Comparison of ENCODE assay signal across 9 cellular contexts in genomic region chr19:39969266-39969665, GRCh38. TPM values are rescaled to one million over a fixed set of nuclear protein-coding genes. Genes with fewer than 3 reads are reported as not detected.
A peak's percentile ranks its signal among the peaks of the same experiment; 100 is the strongest.
DNase-seq lines count a peak whose midpoint lies in the region; ATAC-seq and TF ChIP-seq lines count a peak whose summit lies in the region.
"Had no signal": no experiment of that assay in that cellular context is flagged by ENCODE, and none has a peak within 500 bp of the region (broad histone marks: within the 10 kb centered on the region; RNA-seq: fewer than 3 reads in every experiment).

No MANE protein-coding gene starts in this region.

- no peak for TF ChIP-seq CTCF in foreskin keratinocyte (conservative IDR thresholded peaks at IDR 0.05)

- peaks cover 59% of the 10 kb centered on the region for H3K36me3 Mint-ChIP-seq in activated T-cell treated with anti-CD3 and anti-CD28 coated beads, Interleukin-2, amount 50 U/mL, for 24 hours (ENCODE audit: low read depth)
- H3K36me3 Mint-ChIP-seq in activated T-cell treated with anti-CD3 and anti-CD28 coated beads, Interleukin-2, amount 50 U/mL, for 72 hours (ENCODE audit: insufficient read depth in 2 of 2) = peaks cover 10 to 13% of the 10 kb centered on the region in 2 donors

- no peak overlapping the region for H3K27ac ChIP-seq in foreskin keratinocyte
- peak overlapping the region; percentile 0 for H3K27ac ChIP-seq in temporal lobe (ENCODE audit: low read depth, low read length)

- H3K4me3 Mint-ChIP-seq in activated T-cell treated with anti-CD3 and anti-CD28 coated beads, Interleukin-2, amount 50 U/mL, for 24 hours = peak overlapping the region; percentile 99
- H3K4me3 Mint-ChIP-seq in activated T-cell treated with anti-CD3 and anti-CD28 coated beads, Interleukin-2, amount 50 U/mL, for 72 hours = peak overlapping the region; percentile 90 to 96

- H3K27me3 ChIP-seq in foreskin keratinocyte = no peaks in the 10 kb centered on the region

- no peak for ATAC-seq in activated T-cell treated with anti-CD3 and anti-CD28 coated beads, Interleukin-2, amount 50 U/mL, for 72 hours (replicated peaks in 1 of 2)
- ATAC-seq in foreskin keratinocyte (no peak), GM21786 (IDR thresholded peaks at IDR 0.05; ENCODE audit: unreplicated experiment) (no peak)

- peaks cover 11% of the 10 kb centered on the region for H3K4me1 ChIP-seq in foreskin keratinocyte

- H3K9me3 Mint-ChIP-seq in activated T-cell treated with anti-CD3 and anti-CD28 coated beads, Interleukin-2, amount 50 U/mL, for 24 hours = no peaks in the 10 kb centered on the region
- no peaks in the 10 kb centered on the region for H3K9me3 Mint-ChIP-seq in activated T-cell treated with anti-CD3 and anti-CD28 coated beads, Interleukin-2, amount 50 U/mL, for 72 hours

- no peaks in the 10 kb centered on the region for H3K27me3 Mint-ChIP-seq in activated T-cell treated with anti-CD3 and anti-CD28 coated beads, Interleukin-2, amount 50 U/mL, for 24 hours
- no peaks in the 10 kb centered on the region for H3K27me3 Mint-ChIP-seq in activated T-cell treated with anti-CD3 and anti-CD28 coated beads, Interleukin-2, amount 50 U/mL, for 72 hours (ENCODE audit: low read depth)

- peak overlapping the region; percentile 98 for H3K27ac Mint-ChIP-seq in activated T-cell treated with anti-CD3 and anti-CD28 coated beads, Interleukin-2, amount 50 U/mL, for 24 hours
- peak overlapping the region; percentile 100 for H3K27ac Mint-ChIP-seq in activated T-cell treated with anti-CD3 and anti-CD28 coated beads, Interleukin-2, amount 50 U/mL, for 72 hours

- peaks cover 53% of the 10 kb centered on the region for H3K4me1 Mint-ChIP-seq in activated T-cell treated with anti-CD3 and anti-CD28 coated beads, Interleukin-2, amount 50 U/mL, for 24 hours (ENCODE audit: low read depth)
- H3K4me1 Mint-ChIP-seq in activated T-cell treated with anti-CD3 and anti-CD28 coated beads, Interleukin-2, amount 50 U/mL, for 72 hours (ENCODE audit: low read depth) = peaks cover 59% of the 10 kb centered on the region

- no peak for DNase-seq in activated T-cell treated with anti-CD3 and anti-CD28 coated beads, Interleukin-2, amount 50 U/mL, for 24 hours
- no peak for DNase-seq in activated T-cell treated with anti-CD3 and anti-CD28 coated beads for 4 hours
- DNase-seq in activated T-cell treated with anti-CD3 and anti-CD28 coated beads, Interleukin-2, amount 50 U/mL, for 72 hours = no peak
- DNase-seq in foreskin keratinocyte = peak; percentile 46 to 73
- DNase-seq in EL = no peak
- DNase-seq in inferior parietal cortex (ENCODE audit: extremely low spot score) = no peak
- DNase-seq: occipital lobe had no signal

RNA-seq across cellular contexts. Expression of gene PSMC4, which starts 1.7 kb away (rescaled TPM):
- 100 to 1,000 TPM; 101 to 114 TPM for total RNA-seq in activated T-cell treated with anti-CD3 and anti-CD28 coated beads, Interleukin-2, amount 50 U/mL, for 72 hours
- 118 TPM in 2 replicates for total RNA-seq in foreskin keratinocyte
- polyA plus RNA-seq in foreskin keratinocyte = 117 and 121 TPM in 2 replicates
- 52.6 TPM for total RNA-seq in temporal lobe

RNA-seq across cellular contexts. Expression of gene ZNF546, which starts 27.6 kb away (rescaled TPM):
- 1 to 10 TPM; 4.5 to 6.1 TPM for total RNA-seq in activated T-cell treated with anti-CD3 and anti-CD28 coated beads, Interleukin-2, amount 50 U/mL, for 72 hours
- total RNA-seq in foreskin keratinocyte (1.0 and 1.3 TPM in 2 replicates), temporal lobe (14.0 TPM)
- 0.37 and 0.38 TPM in 2 replicates for polyA plus RNA-seq in foreskin keratinocyte

RNA-seq across cellular contexts. Expression of gene FCGBP, which starts 34.8 kb away (rescaled TPM):
- 10 to 100 TPM in 1 of 2 donors, 1 to 10 TPM in 1; 7.2 to 13.4 TPM for total RNA-seq in activated T-cell treated with anti-CD3 and anti-CD28 coated beads, Interleukin-2, amount 50 U/mL, for 72 hours
- total RNA-seq in foreskin keratinocyte = under 0.01 and 0.20 TPM in 2 replicates
- 0.04 TPM in 1 of 2 replicates, not detected in the other for polyA plus RNA-seq in foreskin keratinocyte
- total RNA-seq in temporal lobe = 2.5 TPM

Comparison
In these comparisons a context has a peak if more than half of its experiments do, and no peak if none do; other contexts are left out.
1. DNase-seq: peak in foreskin keratinocyte (2 of 2); none in activated T-cell treated with anti-CD3 and anti-CD28 coated beads, Interleukin-2, amount 50 U/mL, for 24 hours (single experiment), activated T-cell treated with anti-CD3 and anti-CD28 coated beads for 4 hours (single experiment), activated T-cell treated with anti-CD3 and anti-CD28 coated beads, Interleukin-2, amount 50 U/mL, for 72 hours (0 of 2), EL (single experiment) and inferior parietal cortex (single experiment).